In genomic region chr16:12757546-12757945, GRCh38 we compare ENCODE assay signal across 3 cellular contexts.
TF ChIP-seq lines count a peak whose summit lies in the region.

No MANE protein-coding gene starts in this region.

TF ChIP-seq in SK-N-SH, 30 proteins besides CTCF, POLR2A, EP300 and RAD21:
- TF ChIP-seq ZBTB33 (IDR thresholded peaks at IDR 0.05; ENCODE audit: borderline replicate concordance, low read depth) = no peak
- no peak for TF ChIP-seq YY1 (IDR thresholded peaks at IDR 0.05; ENCODE audit: low read depth)
- TF ChIP-seq GABPA (IDR thresholded peaks at IDR 0.05; ENCODE audit: low read depth) = no peak
- TF ChIP-seq EZH2phosphoT487 (IDR thresholded peaks at IDR 0.05; ENCODE audit: borderline replicate concordance, low read depth) = no peak
- no peak for TF ChIP-seq IRF3 (IDR thresholded peaks at IDR 0.05; ENCODE audit: low read depth, low read length)
- no peak for TF ChIP-seq NFIC (IDR thresholded peaks at IDR 0.05; ENCODE audit: borderline replicate concordance)
- no peak for TF ChIP-seq SIN3A (IDR thresholded peaks at IDR 0.05; ENCODE audit: borderline replicate concordance, low read depth, low read length)
- no peak for TF ChIP-seq PBX3 (IDR thresholded peaks at IDR 0.05)
- TF ChIP-seq TCF12 (IDR thresholded peaks at IDR 0.05) = no peak
- no peak for TF ChIP-seq MEF2A (IDR thresholded peaks at IDR 0.05; ENCODE audit: borderline replicate concordance, low read depth)
- no peak for TF ChIP-seq NRF1 (IDR thresholded peaks at IDR 0.05; ENCODE audit: low read depth, low read length)
- TF ChIP-seq SMC3 (IDR thresholded peaks at IDR 0.05; ENCODE audit: low read depth, low read length) = no peak
- TF ChIP-seq TEAD4 (IDR thresholded peaks at IDR 0.05; ENCODE audit: borderline replicate concordance, insufficient read depth) = no peak
- TF ChIP-seq ELF1 (IDR thresholded peaks at IDR 0.05) = no peak
- TF ChIP-seq POLR2AphosphoS5 (IDR thresholded peaks at IDR 0.05; ENCODE audit: low read depth, low read length) = no peak
- no peak for TF ChIP-seq GATA2 (CRISPR knock-in tag; IDR thresholded peaks at IDR 0.05)
- TF ChIP-seq RXRA (IDR thresholded peaks at IDR 0.05; ENCODE audit: borderline replicate concordance, low read depth) = no peak
- no peak for TF ChIP-seq USF2 (IDR thresholded peaks at IDR 0.05; ENCODE audit: borderline replicate concordance, low read depth, low read length)
- TF ChIP-seq FOXJ3 (CRISPR knock-in tag; IDR thresholded peaks at IDR 0.05) = no peak

TF ChIP-seq in SK-N-SH treated with all-trans-retinoic acid at 6 μM for 48 hours, 23 proteins besides CTCF, POLR2A, EP300 and RAD21:
- TF ChIP-seq ISL1 (CRISPR knock-in tag; IDR thresholded peaks at IDR 0.05) = no peak
- TF ChIP-seq ARNTL (CRISPR knock-in tag; IDR thresholded peaks at IDR 0.05; ENCODE audit: borderline replicate concordance, low read depth) = no peak
- no peak for TF ChIP-seq ZFP3 (CRISPR knock-in tag; IDR thresholded peaks at IDR 0.05)
- no peak for TF ChIP-seq ZC3H10 (CRISPR knock-in tag; IDR thresholded peaks at IDR 0.05)
- no peak for TF ChIP-seq OSR1 (CRISPR knock-in tag; IDR thresholded peaks at IDR 0.05)
- no peak for TF ChIP-seq ZNF8 (CRISPR knock-in tag; IDR thresholded peaks at IDR 0.05)
- no peak for TF ChIP-seq TSHZ2 (CRISPR knock-in tag; IDR thresholded peaks at IDR 0.05)

TF ChIP-seq in GM23338, 12 proteins besides CTCF, POLR2A, EP300 and RAD21:
- TF ChIP-seq EZH2 (IDR thresholded peaks at IDR 0.05; ENCODE audit: low read depth, unreplicated experiment) (no peak), POLR2AphosphoS5 (IDR thresholded peaks at IDR 0.05; ENCODE audit: low read depth) (no peak), STAT1 (IDR thresholded peaks at IDR 0.05; ENCODE audit: unreplicated experiment) (no peak), ZNF114 (CRISPR knock-in tag; IDR thresholded peaks at IDR 0.05) (no peak), EZH2phosphoT487 (IDR thresholded peaks at IDR 0.05; ENCODE audit: unreplicated experiment) (no peak), NANOG (IDR thresholded peaks at IDR 0.05; ENCODE audit: borderline replicate concordance) (no peak), CREB1 (CRISPR knock-in tag; IDR thresholded peaks at IDR 0.05; ENCODE audit: low read depth) (no peak), REST (IDR thresholded peaks at IDR 0.05; ENCODE audit: unreplicated experiment) (no peak), ZNF462 (CRISPR knock-in tag; IDR thresholded peaks at IDR 0.05) (no peak)
